In genomic region chr19:1261512-1261862, GRCh38 we compare ENCODE assay signal across 8 cellular contexts. TPM values are rescaled to one million over a fixed set of nuclear protein-coding genes. Genes with fewer than 3 reads are reported as not detected.
DNase-seq lines count a peak whose midpoint lies in the region; ATAC-seq and TF ChIP-seq lines count a peak whose summit lies in the region.

No MANE protein-coding gene starts in this region.

- POLR2A ChIA-PET in T-cell (lab: Charles Lee), result no interaction called here

- peaks cover 5% of the 10 kb centered on the region for H3K36me3 Mint-ChIP-seq in T-cell

- H3K4me3 ChIP-seq in fibroblast of pulmonary artery (replicated peaks; ENCODE audit: low read depth, low read length), result peak overlapping the region; percentile 60

- CTCF ChIA-PET in T-cell (lab: Charles Lee), result interaction anchor here in 1 of 2 donors (2.2 kb wide), 1 partner anchor 17 kb away, joined by 12 read pairs; no protein-coding TSS in a partner anchor

- DNase-seq in NCI-H82 (lab: John Stamatoyannopoulos, UW) (peak; percentile 47), NCI-H82 treated with DMSO at 0.1 percent for 48 hours (lab: John Stamatoyannopoulos, UW; ENCODE audit: unreplicated experiment) (no peak), T-cell (peak in 1 of 34 experiments; percentile 47), fibroblast of pulmonary artery (ENCODE audit: low read depth) (no peak), retina (peak; percentile 54), NCI-H1694 treated with DMSO at 0.1 percent for 48 hours (lab: John Stamatoyannopoulos, UW) (no peak), 8988T (no peak)

- peak; percentile 4 for TF ChIP-seq CTCF in fibroblast of pulmonary artery (IDR thresholded peaks at IDR 0.05; ENCODE audit: low read length, missing control alignments)

- no peaks in the 10 kb centered on the region for H3K9me3 Mint-ChIP-seq in T-cell

- peaks cover 52 to 68% (median 54%) of the 10 kb centered on the region in 3 donors for H3K4me1 Mint-ChIP-seq in T-cell

- no peak for ATAC-seq in T-cell (replicated peaks in 1 of 4)
- ATAC-seq in HG02588 (IDR thresholded peaks at IDR 0.05; ENCODE audit: unreplicated experiment), result no peak

- H3K27me3 Mint-ChIP-seq in T-cell, result no peaks in the 10 kb centered on the region

- peak overlapping the region; percentile 79 to 87 (median 83) for H3K4me3 Mint-ChIP-seq in T-cell

- peak overlapping the region; percentile 93 to 94 for H3K27ac Mint-ChIP-seq in T-cell

RNA-seq across cellular contexts. Expression of gene CIRBP, which starts 7.6 kb away (rescaled TPM):
- 100 to 1,000 TPM; 477 to 682 (median 657) TPM for total RNA-seq in T-cell

RNA-seq across cellular contexts. Expression of gene MIDN, which starts 13.1 kb away (rescaled TPM):
- 100 to 1,000 TPM in 1 of 5 donors, 10 to 100 TPM in 4; 54.0 to 161 (median 66.9) TPM for total RNA-seq in T-cell

RNA-seq across cellular contexts. Expression of gene FAM174C, which starts 13.8 kb away (rescaled TPM):
- 10 to 100 TPM; 42.1 to 69.8 (median 60.4) TPM for total RNA-seq in T-cell

RNA-seq across cellular contexts. Expression of gene ATP5F1D, which starts 19.9 kb away (rescaled TPM):
- total RNA-seq in T-cell, result 100 to 1,000 TPM; 117 to 233 (median 155) TPM

RNA-seq across cellular contexts. Expression of gene CBARP, which starts 23.7 kb away (rescaled TPM):
- total RNA-seq in T-cell, result under 1 TPM in 4 of 5 donors, not detected in 1; 0.08 to 0.36 (median 0.23) TPM

Comparison
In these comparisons a context has a peak if more than half of its experiments do, and no peak if none do; other contexts are left out.
1. DNase-seq: peak in NCI-H82 (single experiment) and retina (single experiment); none in NCI-H82 treated with DMSO at 0.1 percent for 48 hours (single experiment), fibroblast of pulmonary artery (single experiment), NCI-H1694 treated with DMSO at 0.1 percent for 48 hours (single experiment) and 8988T (single experiment).